In the genomic region with DNA sequence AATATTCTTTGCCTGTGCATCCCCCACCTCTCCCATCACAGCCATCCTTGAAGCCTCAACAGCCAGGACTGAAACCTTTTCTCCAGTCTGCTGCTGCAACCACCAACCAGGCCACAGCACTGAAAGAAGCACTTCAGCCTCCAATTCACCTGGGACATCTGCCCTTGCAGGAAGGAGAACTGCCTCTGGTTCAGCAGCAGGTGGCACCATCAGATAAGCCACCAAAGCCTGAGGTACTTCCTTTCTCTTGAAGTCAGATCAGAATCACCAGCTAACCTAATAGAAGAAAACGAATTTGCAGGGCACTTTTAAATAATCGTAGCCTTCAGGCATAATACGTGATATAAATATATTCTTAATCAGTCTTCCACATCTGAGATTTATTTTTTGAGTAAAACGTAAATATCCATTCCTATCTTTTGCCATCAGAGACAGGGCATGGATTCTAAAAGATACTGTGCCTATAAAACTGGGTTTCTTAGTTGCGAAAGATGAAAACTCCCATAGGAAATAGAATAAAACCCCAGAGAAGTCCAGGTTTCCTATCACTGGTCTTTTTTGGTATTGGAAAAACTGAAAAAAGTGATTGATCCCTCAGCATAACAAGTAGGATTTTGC, we compare ENCODE assay signal across 8 cellular contexts. TPM values are rescaled to one million over a fixed set of nuclear protein-coding genes. Genes with fewer than 3 reads are reported as not detected.
DNase-seq lines count a peak whose midpoint lies in the region; ATAC-seq and TF ChIP-seq lines count a peak whose summit lies in the region.

No MANE protein-coding gene starts in this region.

- no peaks in the 10 kb centered on the region for H3K36me3 Mint-ChIP-seq in activated CD4-positive, alpha-beta T cell treated with anti-CD3 and anti-CD28 coated beads, Interleukin-2, amount 10 ng/mL, durations not matched to agents 24 days and 14 days (ENCODE audit: low read depth)

- no peak overlapping the region for H3K4me3 Mint-ChIP-seq in activated CD4-positive, alpha-beta T cell treated with anti-CD3 and anti-CD28 coated beads, Interleukin-2, amount 10 ng/mL, durations not matched to agents 24 days and 14 days

- H3K4me3 ChIP-seq in mucosa of descending colon = no peak overlapping the region

- no peaks in the 10 kb centered on the region for H3K4me1 ChIP-seq in mucosa of descending colon (ENCODE audit: low read depth)

- no peak overlapping the region for H3K27ac Mint-ChIP-seq in activated CD4-positive, alpha-beta T cell treated with anti-CD3 and anti-CD28 coated beads, Interleukin-2, amount 10 ng/mL, durations not matched to agents 24 days and 14 days

- intact Hi-C loops in activated CD4-positive, alpha-beta T cell treated with anti-CD3 and anti-CD28 coated beads, Interleukin-2, amount 10 ng/mL, durations not matched to agents 24 days and 14 days (cut with micrococcal nuclease) = loop anchor here (1.0 to 5.0 kb wide), 3 partner anchors 87 to 1701 kb away; a partner anchor contains a TSS
- intact Hi-C loops in mucosa of descending colon (cut with DNase I, micrococcal nuclease) = no loop called here

- no peaks in the 10 kb centered on the region for H3K4me1 Mint-ChIP-seq in activated CD4-positive, alpha-beta T cell treated with anti-CD3 and anti-CD28 coated beads, Interleukin-2, amount 10 ng/mL, durations not matched to agents 24 days and 14 days

- H3K9me3 Mint-ChIP-seq in activated CD4-positive, alpha-beta T cell treated with anti-CD3 and anti-CD28 coated beads, Interleukin-2, amount 10 ng/mL, durations not matched to agents 24 days and 14 days = no peaks in the 10 kb centered on the region

- peaks cover 14% of the 10 kb centered on the region for H3K27me3 Mint-ChIP-seq in activated CD4-positive, alpha-beta T cell treated with anti-CD3 and anti-CD28 coated beads, Interleukin-2, amount 10 ng/mL, durations not matched to agents 24 days and 14 days

- H3K9me3 ChIP-seq in mucosa of descending colon = no peaks in the 10 kb centered on the region

- DNase-seq in D341Med (ENCODE audit: low spot score) = peak; percentile 81
- DNase-seq in NCI-H524 treated with DMSO at 0.1 percent for 48 hours (lab: John Stamatoyannopoulos, UW) = peak; percentile 46
- DNase-seq in activated CD4-positive, alpha-beta T cell treated with anti-CD3 and anti-CD28 coated beads, Interleukin-2, amount 10 ng/mL, durations not matched to agents 24 days and 14 days = peak; percentile 89
- peak; percentile 69 for DNase-seq in ecto neural progenitor cell (ENCODE audit: low spot score)
- DNase-seq in mucosa of descending colon = peak in 2 of 3 donors; percentile 51 to 67
- peak; percentile 12 to 41 for DNase-seq in stimulated activated CD8-positive, alpha-beta memory T cell treated with anti-CD3 and anti-CD28 coated beads, Interleukin-7, amount 100 ng/mL, for 4 hours (ENCODE audit: low read depth in 2 of 2)

- H3K36me3 ChIP-seq in mucosa of descending colon (ENCODE audit: low read depth) = no peaks in the 10 kb centered on the region

- ATAC-seq in GM19467 (IDR thresholded peaks at IDR 0.05; ENCODE audit: unreplicated experiment) = peak; percentile 96
- peak; percentile 93 for ATAC-seq in HG03520 (IDR thresholded peaks at IDR 0.05; ENCODE audit: unreplicated experiment)
- peak; percentile 91 for ATAC-seq in mucosa of descending colon

- TF ChIP-seq CTCF in mucosa of descending colon (IDR thresholded peaks at IDR 0.05) = peak; percentile 27

RNA-seq across cellular contexts. Expression of a gene that starts 9.5 kb away (rescaled TPM):
- total RNA-seq in activated CD4-positive, alpha-beta T cell treated with anti-CD3 and anti-CD28 coated beads, Interleukin-2, amount 10 ng/mL, durations not matched to agents 24 days and 14 days = not detected in 2 replicates
- not detected for total RNA-seq in mucosa of descending colon

RNA-seq across cellular contexts. Expression of a gene that starts 27.0 kb away (rescaled TPM):
- not detected in 2 replicates for total RNA-seq in activated CD4-positive, alpha-beta T cell treated with anti-CD3 and anti-CD28 coated beads, Interleukin-2, amount 10 ng/mL, durations not matched to agents 24 days and 14 days
- total RNA-seq in mucosa of descending colon = not detected

Comparison
In these comparisons a context has a peak if more than half of its experiments do, and no peak if none do; other contexts are left out.
1. DNase-seq: peak in every context shown above with its lines; median percentile 89 in activated CD4-positive, alpha-beta T cell treated with anti-CD3 and anti-CD28 coated beads, Interleukin-2, amount 10 ng/mL, durations not matched to agents 24 days and 14 days; 81 in D341Med; 69 in ecto neural progenitor cell; 59 in mucosa of descending colon; 46 in NCI-H524 treated with DMSO at 0.1 percent for 48 hours; 26 in stimulated activated CD8-positive, alpha-beta memory T cell treated with anti-CD3 and anti-CD28 coated beads, Interleukin-7, amount 100 ng/mL, for 4 hours.